8 cellular contexts compared by ENCODE assay signal in the genomic region with DNA sequence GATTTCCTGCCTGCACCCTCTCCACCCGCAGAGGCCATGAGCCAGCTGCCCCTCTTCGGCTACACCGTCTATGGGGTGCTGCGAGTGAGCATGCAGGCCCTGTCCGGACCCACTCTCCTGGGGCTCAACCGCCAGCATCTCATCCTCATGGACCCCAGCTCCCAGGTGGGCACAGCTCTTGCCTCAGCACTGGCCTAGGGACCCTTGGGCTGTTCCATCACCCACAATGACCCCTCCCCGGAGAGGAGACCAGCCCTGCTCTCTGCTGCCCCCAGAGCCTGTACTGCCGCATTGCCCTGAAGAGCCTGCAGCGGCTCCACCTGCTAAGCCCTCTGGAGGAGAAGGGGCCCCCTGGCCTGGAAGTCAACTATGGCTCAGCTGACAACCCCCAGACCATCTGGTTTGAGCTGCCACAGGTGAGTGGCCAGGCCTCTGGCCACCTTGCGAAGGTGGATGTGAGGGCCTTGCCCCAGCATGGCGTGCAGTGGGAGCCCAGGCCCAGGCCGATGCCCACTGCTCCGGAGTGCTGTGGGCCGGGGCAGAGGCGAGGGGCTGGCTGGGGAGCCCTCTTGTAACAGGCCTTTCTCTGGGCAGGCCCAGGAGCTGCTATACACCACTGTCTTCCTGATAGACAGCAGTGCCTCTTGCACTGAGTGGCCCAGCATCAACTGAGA. TPM values are rescaled to one million over a fixed set of nuclear protein-coding genes. Genes with fewer than 3 reads are reported as not detected.
DNase-seq lines count a peak whose midpoint lies in the region; ATAC-seq, FAIRE-seq and TF ChIP-seq lines count a peak whose summit lies in the region.

No MANE protein-coding gene starts in this region.

- H3K4me2 ChIP-seq in A549 (no peak overlapping the region), neural progenitor cell (no peak overlapping the region)

- no peaks in the 10 kb centered on the region for H4K20me1 ChIP-seq in neural progenitor cell (ENCODE audit: low read depth)

- peaks cover 7% of the 10 kb centered on the region for H3K4me1 Mint-ChIP-seq in neural progenitor cell

- TF ChIP-seq POLR2A in A549 (IDR thresholded peaks at IDR 0.05; ENCODE audit: low read length) = no peak

- H3F3A ChIP-seq in neural progenitor cell (ENCODE audit: low read depth) = no peaks in the 10 kb centered on the region

- H3K27ac Mint-ChIP-seq in neural progenitor cell = no peak overlapping the region

- 80% methylated on average over 11 of the region's 15 CpGs for WGBS in A549 (ENCODE audit: missing lambda C conversion rate)

- H3K9me3 ChIP-seq in A549 (no peaks in the 10 kb centered on the region), neural progenitor cell (ENCODE audit: low read depth) (no peaks in the 10 kb centered on the region)

- TF ChIP-seq EP300 in A549 (IDR thresholded peaks at IDR 0.05) = no peak

- peaks cover 9% of the 10 kb centered on the region for H3K27me3 Mint-ChIP-seq in neural progenitor cell (ENCODE audit: insufficient read depth, low read depth)

- H3K27ac ChIP-seq in A549 = no peak overlapping the region
- H3K27ac ChIP-seq in neural progenitor cell = no peak overlapping the region

- no peak overlapping the region for H3K4me3 ChIP-seq in A549
- H3K4me3 ChIP-seq in GM12865 (ENCODE audit: low read depth, low read length) = no peak overlapping the region
- no peak overlapping the region for H3K4me3 ChIP-seq in epithelial cell of esophagus (ENCODE audit: low read length)
- no peak overlapping the region for H3K4me3 ChIP-seq in neural progenitor cell

- peak; percentile 52 to 55; a peak in 4 of 5 replicates for TF ChIP-seq RAD21 in A549 (conservative IDR thresholded peaks at IDR 0.05 in 1 of 2, IDR thresholded peaks at IDR 0.05 in 1 of 2)

- FAIRE-seq in A549 (lab: Jason Lieb, UNC) = no peak

- no peaks in the 10 kb centered on the region for H3K36me3 ChIP-seq in neural progenitor cell

- TF ChIP-seq CTCF in A549 (IDR thresholded peaks at IDR 0.05) = peak; percentile 64
- TF ChIP-seq CTCF in GM12865 (IDR thresholded peaks at IDR 0.05; ENCODE audit: insufficient read depth, low read depth, low read length, missing control alignments) = peak; percentile 70
- TF ChIP-seq CTCF in epithelial cell of esophagus (IDR thresholded peaks at IDR 0.05; ENCODE audit: insufficient read depth, low read depth, low read length, missing control alignments) = peak; percentile 75
- TF ChIP-seq CTCF in neural progenitor cell (IDR thresholded peaks at IDR 0.05) = peak; percentile 80

- H3K9me3 Mint-ChIP-seq in neural progenitor cell = no peaks in the 10 kb centered on the region

- CTCF ChIA-PET in A549 (lab: Yijun Ruan, JAX) = interaction anchor here (0.6 to 51.3 kb wide), 15 partner anchors 7 to 223 kb away, joined by 3 to 2254 read pairs (median 4); a partner anchor contains a TSS

- ATAC-seq in A549 (peak; percentile 54 to 84), GM18870 (IDR thresholded peaks at IDR 0.05; ENCODE audit: unreplicated experiment) (no peak), HG03175 (IDR thresholded peaks at IDR 0.05; ENCODE audit: unreplicated experiment) (no peak)

- no peaks in the 10 kb centered on the region for H3K27me3 ChIP-seq in neural progenitor cell

- POLR2A ChIA-PET in A549 (lab: Yijun Ruan, JAX) = no interaction called here

- no peaks in the 10 kb centered on the region for H3K36me3 Mint-ChIP-seq in neural progenitor cell

- H3K79me2 ChIP-seq in neural progenitor cell (ENCODE audit: low read depth) = no peaks in the 10 kb centered on the region

- H2AFZ ChIP-seq in neural progenitor cell (replicated peaks) = no peak overlapping the region

- no peaks in the 10 kb centered on the region; the same call in 2 of the 3 replicates for H3K4me1 ChIP-seq in A549
- no peaks in the 10 kb centered on the region for H3K4me1 ChIP-seq in neural progenitor cell

- peak; percentile 37 to 82 for DNase-seq in A549 (ENCODE audit: low read depth in 1 of 2, low spot score in 1 of 2)
- peak; percentile 30 for DNase-seq in GM12865 (ENCODE audit: low read depth)
- peak; percentile 46 for DNase-seq in RPMI8226
- DNase-seq in epithelial cell of esophagus (ENCODE audit: low read depth) = peak; percentile 30
- DNase-seq in neural progenitor cell (ENCODE audit: low spot score) = peak; percentile 78
- DNase-seq in NOMO-1 treated with dmso at 0.1 percent for 144 hours (lab: John Stamatoyannopoulos, UW; ENCODE audit: unreplicated experiment) = no peak

- no peak overlapping the region for H3K4me3 Mint-ChIP-seq in neural progenitor cell

- no peak overlapping the region for H3K9ac ChIP-seq in neural progenitor cell

TF ChIP-seq in A549, 52 proteins besides CTCF, POLR2A, EP300 and RAD21 (continues in another document):
- TF ChIP-seq, protein P1, sequence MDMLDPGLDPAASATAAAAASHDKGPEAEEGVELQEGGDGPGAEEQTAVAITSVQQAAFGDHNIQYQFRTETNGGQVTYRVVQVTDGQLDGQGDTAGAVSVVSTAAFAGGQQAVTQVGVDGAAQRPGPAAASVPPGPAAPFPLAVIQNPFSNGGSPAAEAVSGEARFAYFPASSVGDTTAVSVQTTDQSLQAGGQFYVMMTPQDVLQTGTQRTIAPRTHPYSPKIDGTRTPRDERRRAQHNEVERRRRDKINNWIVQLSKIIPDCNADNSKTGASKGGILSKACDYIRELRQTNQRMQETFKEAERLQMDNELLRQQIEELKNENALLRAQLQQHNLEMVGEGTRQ (IDR thresholded peaks at IDR 0.05) = no peak
- no peak for TF ChIP-seq ZNF302 (CRISPR knock-in tag; IDR thresholded peaks at IDR 0.05)
- TF ChIP-seq GATA3 (IDR thresholded peaks at IDR 0.05; ENCODE audit: borderline replicate concordance) = no peak
- TF ChIP-seq HOXB5 (CRISPR knock-in tag; IDR thresholded peaks at IDR 0.05) = no peak
- TF ChIP-seq TP53 (CRISPR knock-in tag; IDR thresholded peaks at IDR 0.05) = no peak
- TF ChIP-seq MAZ (IDR thresholded peaks at IDR 0.05; ENCODE audit: borderline replicate concordance, low read depth, low read length) = 0 out of 2 replicates have a peak, but pooled peaks have one; percentile 31
- TF ChIP-seq, protein P2, sequence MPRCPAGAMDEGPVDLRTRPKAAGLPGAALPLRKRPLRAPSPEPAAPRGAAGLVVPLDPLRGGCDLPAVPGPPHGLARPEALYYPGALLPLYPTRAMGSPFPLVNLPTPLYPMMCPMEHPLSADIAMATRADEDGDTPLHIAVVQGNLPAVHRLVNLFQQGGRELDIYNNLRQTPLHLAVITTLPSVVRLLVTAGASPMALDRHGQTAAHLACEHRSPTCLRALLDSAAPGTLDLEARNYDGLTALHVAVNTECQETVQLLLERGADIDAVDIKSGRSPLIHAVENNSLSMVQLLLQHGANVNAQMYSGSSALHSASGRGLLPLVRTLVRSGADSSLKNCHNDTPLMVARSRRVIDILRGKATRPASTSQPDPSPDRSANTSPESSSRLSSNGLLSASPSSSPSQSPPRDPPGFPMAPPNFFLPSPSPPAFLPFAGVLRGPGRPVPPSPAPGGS (IDR thresholded peaks at IDR 0.05) = no peak
- TF ChIP-seq, protein P3, sequence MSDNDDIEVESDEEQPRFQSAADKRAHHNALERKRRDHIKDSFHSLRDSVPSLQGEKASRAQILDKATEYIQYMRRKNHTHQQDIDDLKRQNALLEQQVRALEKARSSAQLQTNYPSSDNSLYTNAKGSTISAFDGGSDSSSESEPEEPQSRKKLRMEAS (IDR thresholded peaks at IDR 0.05) = peak; percentile 34
- no peak for TF ChIP-seq HOXB13 (CRISPR knock-in tag; IDR thresholded peaks at IDR 0.05; ENCODE audit: low read depth)
- TF ChIP-seq SMC3 (IDR thresholded peaks at IDR 0.05) = peak; percentile 23; the same call in 2 of the 3 replicates
- TF ChIP-seq HEYL (CRISPR knock-in tag; IDR thresholded peaks at IDR 0.05) = no peak
- no peak for TF ChIP-seq CEBPB (IDR thresholded peaks at IDR 0.05)
- no peak for TF ChIP-seq CHD4 (IDR thresholded peaks at IDR 0.05; ENCODE audit: borderline replicate concordance)

RNA-seq across cellular contexts. Expression of a gene that starts 7.3 kb away (rescaled TPM):
- polyA plus RNA-seq in A549 (2011; rRNA removed) (0.25 and 0.30 TPM in 2 replicates), A549 (2017; fragmentation: RNase III; extraction: RNeasy Plus Mini Kit Qiagen cat#74134 plus additional on column Dnase treatment) (0.15 to 0.33 TPM (median 0.20 TPM) in 3 replicates)
- 0.10 and 0.25 TPM in 2 replicates for polyA plus RNA-seq in A549 (2012; cell fraction: cytosol; rRNA removed)
- polyA plus RNA-seq in A549 (2012; cell fraction: nucleus; rRNA removed) = 0.86 and 0.97 TPM in 2 replicates
- 0.19 and 0.21 TPM in 2 replicates for polyA minus RNA-seq in A549 (2011; rRNA and poly(A)+ RNA removed)
- not detected in 2 replicates for total RNA-seq in neural progenitor cell (ENCODE audit: low replicate concordance)

RNA-seq across cellular contexts. Expression of a gene that starts 38.4 kb away (rescaled TPM):
- polyA plus RNA-seq in A549 (2011; rRNA removed) (12.4 and 17.7 TPM in 2 replicates), A549 (2017; fragmentation: RNase III; extraction: RNeasy Plus Mini Kit Qiagen cat#74134 plus additional on column Dnase treatment) (27.4 to 33.9 TPM (median 33.5 TPM) in 3 replicates)
- polyA plus RNA-seq in A549 (2012; cell fraction: cytosol; rRNA removed) = 14.1 and 16.2 TPM in 2 replicates
- polyA plus RNA-seq in A549 (2012; cell fraction: nucleus; rRNA removed) = 120 and 145 TPM in 2 replicates
- 21.2 and 21.5 TPM in 2 replicates for polyA minus RNA-seq in A549 (2011; rRNA and poly(A)+ RNA removed)
- total RNA-seq in neural progenitor cell (ENCODE audit: low replicate concordance) = 10.2 and 17.1 TPM in 2 replicates

RNA-seq across cellular contexts. Expression of a gene that starts 41.0 kb away (rescaled TPM):
- polyA plus RNA-seq in A549 (2011; rRNA removed) (22.7 and 29.2 TPM in 2 replicates), A549 (2017; fragmentation: RNase III; extraction: RNeasy Plus Mini Kit Qiagen cat#74134 plus additional on column Dnase treatment) (37.3 to 42.5 TPM (median 39.9 TPM) in 3 replicates)
- 17.7 and 21.4 TPM in 2 replicates for polyA plus RNA-seq in A549 (2012; cell fraction: cytosol; rRNA removed)
- polyA plus RNA-seq in A549 (2012; cell fraction: nucleus; rRNA removed) = 159 and 161 TPM in 2 replicates
- polyA minus RNA-seq in A549 (2011; rRNA and poly(A)+ RNA removed) = 48.5 and 52.7 TPM in 2 replicates
- total RNA-seq in neural progenitor cell (ENCODE audit: low replicate concordance) = 22.7 and 27.3 TPM in 2 replicates

RNA-seq across cellular contexts. Expression of a gene that starts 41.2 kb away (rescaled TPM):
- polyA plus RNA-seq in A549 (2011; rRNA removed) (76.3 and 103 TPM in 2 replicates), A549 (2017; fragmentation: RNase III; extraction: RNeasy Plus Mini Kit Qiagen cat#74134 plus additional on column Dnase treatment) (125 to 139 TPM (median 136 TPM) in 3 replicates)
- polyA plus RNA-seq in A549 (2012; cell fraction: cytosol; rRNA removed) = 97.6 and 108 TPM in 2 replicates
- 186 and 190 TPM in 2 replicates for polyA plus RNA-seq in A549 (2012; cell fraction: nucleus; rRNA removed)
- polyA minus RNA-seq in A549 (2011; rRNA and poly(A)+ RNA removed) = 63.9 and 67.1 TPM in 2 replicates
- 72.9 and 75.8 TPM in 2 replicates for total RNA-seq in neural progenitor cell (ENCODE audit: low replicate concordance)

Comparison
In these comparisons a context has a peak if more than half of its experiments do, and no peak if none do; other contexts are left out.
1. ATAC-seq: peak in A549 (2 of 2); none in GM18870 (single experiment) and HG03175 (single experiment).
2. Peak in every context shown above with its lines, with median percentiles within 50 percentile points of each other: CTCF ChIP-seq.